In the genomic region with DNA sequence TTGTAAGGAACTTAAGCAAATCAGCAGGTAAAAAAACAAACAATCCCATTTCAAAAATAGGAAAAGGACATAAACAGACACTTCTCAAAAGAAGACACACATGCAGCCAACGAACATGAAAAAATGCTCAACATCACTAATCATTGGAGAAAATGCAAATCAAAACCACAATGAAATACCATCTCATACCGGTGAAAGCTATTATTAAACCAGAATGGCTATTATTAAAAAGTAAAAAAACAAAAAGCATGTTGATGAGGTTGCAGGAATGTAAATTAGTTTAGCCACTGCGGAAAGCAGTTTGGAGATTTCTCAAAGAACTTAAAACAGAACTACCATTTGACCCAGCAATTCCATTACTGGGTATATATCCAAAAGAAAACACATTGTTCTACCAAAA, we compare ENCODE assay signal across 8 cellular contexts.
DNase-seq lines count a peak whose midpoint lies in the region; ATAC-seq and FAIRE-seq lines count a peak whose summit lies in the region.
"Not testable (repeated sequence)": the region's sequence is repeated elsewhere in the genome, so short reads cannot be mapped to it uniquely, and the experiment has no call there.

No MANE protein-coding gene starts in this region.

- H3K27me3 ChIP-seq in BLaER1: not testable (repeated sequence)

- not testable (repeated sequence) for H3K36me3 ChIP-seq in BLaER1

- H3K9me3 ChIP-seq in BLaER1: peaks cover 19% of the 10 kb centered on the region

- not testable (repeated sequence) for H3K9ac ChIP-seq in BLaER1

- H4K20me1 ChIP-seq in BLaER1: not testable (repeated sequence)

- FAIRE-seq in GM19239 (lab: Jason Lieb, UNC): peak; percentile 63

- not testable (repeated sequence) for DNase-seq in GM19239 (ENCODE audit: insufficient read length, low spot score)
- DNase-seq in astrocyte of the hippocampus (ENCODE audit: low read depth, low spot score): peak; percentile 15

- not testable (repeated sequence) for H3K4me1 ChIP-seq in BLaER1

- peak overlapping the region; percentile 6; the same call in 1 of the 2 replicates for H3K4me2 ChIP-seq in BLaER1

- peak; percentile 81 for ATAC-seq in GM18517 (IDR thresholded peaks at IDR 0.05; ENCODE audit: unreplicated experiment)
- ATAC-seq in GM21447 (IDR thresholded peaks at IDR 0.05; ENCODE audit: unreplicated experiment): peak; percentile 54
- ATAC-seq in HG02763 (IDR thresholded peaks at IDR 0.05; ENCODE audit: unreplicated experiment): peak; percentile 50
- peak; percentile 73 for ATAC-seq in HG03175 (IDR thresholded peaks at IDR 0.05; ENCODE audit: unreplicated experiment)
- peak; percentile 68 for ATAC-seq in HG03521 (IDR thresholded peaks at IDR 0.05; ENCODE audit: unreplicated experiment)

- H3K27ac ChIP-seq in BLaER1: not testable (repeated sequence)

- not testable (repeated sequence) for H3K4me3 ChIP-seq in BLaER1
